10 cellular contexts compared by ENCODE assay signal in the genomic region with DNA sequence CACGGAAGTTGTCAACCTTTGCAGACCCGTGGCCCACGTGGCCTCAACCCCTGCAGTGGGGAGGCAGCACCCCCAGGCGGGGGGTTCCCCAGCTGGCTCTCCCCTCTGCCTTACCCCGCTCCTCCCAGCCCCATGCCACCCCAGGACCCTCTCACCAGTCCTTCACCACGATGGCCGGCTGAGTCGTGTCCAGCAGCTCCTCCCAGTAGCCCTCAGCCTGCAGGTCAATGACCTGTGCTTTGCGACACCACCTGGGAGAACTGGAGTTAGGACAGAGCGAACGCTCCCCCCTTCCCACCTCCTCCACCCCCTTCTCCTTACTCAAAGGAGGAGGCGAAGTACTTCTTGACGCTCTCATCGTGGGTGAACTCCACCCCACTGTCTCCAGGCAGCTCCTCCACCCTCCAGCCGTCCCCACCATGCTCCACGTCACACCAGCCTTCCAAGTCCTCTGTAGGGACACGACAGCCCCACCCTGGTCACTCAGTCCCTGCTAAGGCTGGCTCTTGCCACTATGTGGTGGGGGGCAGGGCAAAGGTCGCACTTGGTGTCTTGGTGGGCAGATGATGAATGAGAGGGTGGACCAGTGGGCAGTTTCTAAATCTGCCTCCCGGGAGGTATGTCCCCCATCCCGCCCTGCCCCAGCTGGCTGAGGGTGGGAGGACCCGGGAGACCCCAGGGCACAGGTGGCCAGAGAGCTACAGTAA. TPM values are rescaled to one million over a fixed set of nuclear protein-coding genes. Genes with fewer than 3 reads are reported as not detected.
DNase-seq lines count a peak whose midpoint lies in the region; ATAC-seq and TF ChIP-seq lines count a peak whose summit lies in the region.
"Had no signal": no experiment of that assay in that cellular context is flagged by ENCODE, and none has a peak within 500 bp of the region (broad histone marks: within the 10 kb centered on the region; RNA-seq: fewer than 3 reads in every experiment).

No MANE protein-coding gene starts in this region.

- TF ChIP-seq CTCF in Calu3 (IDR thresholded peaks at IDR 0.05; ENCODE audit: unreplicated experiment) (no peak), MM.1S (IDR thresholded peaks at IDR 0.05; ENCODE audit: low read length) (no peak), neural progenitor cell (IDR thresholded peaks at IDR 0.05) (no peak)

- H3K36me3 Mint-ChIP-seq in Calu3 (ENCODE audit: insufficient read depth, unreplicated experiment) (peaks cover 8% of the 10 kb centered on the region), neural progenitor cell (no peaks in the 10 kb centered on the region)

- H3K9ac ChIP-seq in MM.1S (ENCODE audit: low read length) = no peak overlapping the region
- no peak overlapping the region for H3K9ac ChIP-seq in neural progenitor cell

- H3K9me2 ChIP-seq in MM.1S (replicated peaks; ENCODE audit: insufficient read depth, low read length) = no peaks in the 10 kb centered on the region

- H3K27ac ChIP-seq in MM.1S (ENCODE audit: low read length) = no peak overlapping the region
- no peak overlapping the region for H3K27ac ChIP-seq in effector memory CD4-positive, alpha-beta T cell (ENCODE audit: insufficient read depth, low read length, poor library complexity, severe bottlenecking)
- H3K27ac ChIP-seq in neural progenitor cell = no peak overlapping the region
- H3K27ac ChIP-seq: thyroid gland had no signal

- H3F3A ChIP-seq in MM.1S (ENCODE audit: insufficient read depth, low read length) (no peaks in the 10 kb centered on the region; the same call in 1 of the 2 replicates), neural progenitor cell (ENCODE audit: low read depth) (peaks cover 46% of the 10 kb centered on the region)

- H3K4me1 Mint-ChIP-seq in Calu3 (ENCODE audit: low read depth, unreplicated experiment) (peaks cover 9% of the 10 kb centered on the region), neural progenitor cell (peaks cover 8% of the 10 kb centered on the region)

- H3K79me2 ChIP-seq in MM.1S (ENCODE audit: low read length) (no peaks in the 10 kb centered on the region), neural progenitor cell (ENCODE audit: low read depth) (no peaks in the 10 kb centered on the region)

- H3K9me3 ChIP-seq in MM.1S (replicated peaks; ENCODE audit: insufficient read depth, low read length) = no peaks in the 10 kb centered on the region
- no peaks in the 10 kb centered on the region for H3K9me3 ChIP-seq in effector memory CD4-positive, alpha-beta T cell (ENCODE audit: control insufficient read depth, low read length)
- no peaks in the 10 kb centered on the region for H3K9me3 ChIP-seq in neural progenitor cell (ENCODE audit: low read depth)
- H3K9me3 ChIP-seq: thyroid gland had no signal

- peaks cover 28% of the 10 kb centered on the region for H3K27me3 Mint-ChIP-seq in Calu3 (ENCODE audit: unreplicated experiment)
- H3K27me3 Mint-ChIP-seq in neural progenitor cell (ENCODE audit: insufficient read depth, low read depth) = peaks cover 49% of the 10 kb centered on the region

- no peaks in the 10 kb centered on the region for H3K9me3 Mint-ChIP-seq in Calu3 (ENCODE audit: low read depth, unreplicated experiment)
- H3K9me3 Mint-ChIP-seq in neural progenitor cell = peaks cover 2% of the 10 kb centered on the region

- H4K20me1 ChIP-seq in MM.1S (ENCODE audit: insufficient read depth, low read length) (no peaks in the 10 kb centered on the region), neural progenitor cell (ENCODE audit: low read depth) (peaks cover 24% of the 10 kb centered on the region)

- H3K36me3 ChIP-seq in MM.1S (replicated peaks; ENCODE audit: insufficient read depth, low read length) = no peaks in the 10 kb centered on the region
- H3K36me3 ChIP-seq in effector memory CD4-positive, alpha-beta T cell (ENCODE audit: control insufficient read depth, insufficient read depth, low read length) = no peaks in the 10 kb centered on the region
- no peaks in the 10 kb centered on the region for H3K36me3 ChIP-seq in neural progenitor cell
- H3K36me3 ChIP-seq: thyroid gland had no signal

- H3K27me3 ChIP-seq in MM.1S (replicated peaks; ENCODE audit: insufficient read depth, low read length) (no peaks in the 10 kb centered on the region; the same call in 1 of the 2 replicates), neural progenitor cell (peaks cover 71% of the 10 kb centered on the region)
- H3K27me3 ChIP-seq in effector memory CD4-positive, alpha-beta T cell (replicated peaks; ENCODE audit: control insufficient read depth, insufficient read depth, low read length, poor library complexity, severe bottlenecking) = no peaks in the 10 kb centered on the region
- H3K27me3 ChIP-seq: thyroid gland had no signal

- DNase-seq in Calu3 (no peak), MM.1S (no peak), neural progenitor cell (ENCODE audit: low spot score) (no peak), NOMO-1 treated with DMSO at 0.1 percent for 48 hours (lab: John Stamatoyannopoulos, UW; ENCODE audit: unreplicated experiment) (no peak), NCI-H345 treated with DMSO at 0.1 percent for 48 hours (lab: John Stamatoyannopoulos, UW; ENCODE audit: unreplicated experiment) (no peak), NCI-H524 (lab: John Stamatoyannopoulos, UW) (no peak)
- no peak for DNase-seq in effector memory CD4-positive, alpha-beta T cell
- DNase-seq: NCI-H226 had no signal

- intact Hi-C loops in Calu3 (cut with micrococcal nuclease; ENCODE audit: unreplicated experiment) = loop anchor here (5.0 kb wide), 1 partner anchor 68 kb away; no protein-coding TSS in a partner anchor

- H3K4me3 ChIP-seq in MM.1S (ENCODE audit: low read length) = peak overlapping the region; percentile 57; the same call in 1 of the 2 replicates
- H3K4me3 ChIP-seq in effector memory CD4-positive, alpha-beta T cell (ENCODE audit: insufficient read depth, low read depth, low read length, poor library complexity, severe bottlenecking) = peak overlapping the region; percentile 25
- H3K4me3 ChIP-seq in neural progenitor cell = peak overlapping the region; percentile 16
- H3K4me3 ChIP-seq: thyroid gland had no signal

- peak overlapping the region; percentile 84; the same call in 1 of the 2 replicates for H2AFZ ChIP-seq in MM.1S (ENCODE audit: low read length)
- no peak overlapping the region for H2AFZ ChIP-seq in neural progenitor cell (replicated peaks)

- H3K4me3 Mint-ChIP-seq in Calu3 (ENCODE audit: low read depth, unreplicated experiment) = peak overlapping the region; percentile 63
- H3K4me3 Mint-ChIP-seq in neural progenitor cell = peak overlapping the region; percentile 27

- no peak overlapping the region for H3K27ac Mint-ChIP-seq in Calu3 (ENCODE audit: unreplicated experiment)
- H3K27ac Mint-ChIP-seq in neural progenitor cell = no peak overlapping the region

- no TSS peak for BruUV-seq in Calu3 (replicated peaks; lab: Mats Ljungman, UMichigan)

- ATAC-seq in HG02642 (IDR thresholded peaks at IDR 0.05; ENCODE audit: poor library complexity, unreplicated experiment) = no peak

- H3K4me1 ChIP-seq in MM.1S (ENCODE audit: low read length) (peaks cover 15% of the 10 kb centered on the region), neural progenitor cell (peaks cover 7% of the 10 kb centered on the region)
- peaks cover 27% of the 10 kb centered on the region for H3K4me1 ChIP-seq in effector memory CD4-positive, alpha-beta T cell (ENCODE audit: control insufficient read depth, insufficient read depth, low read length, poor library complexity, severe bottlenecking)

- H3K4me2 ChIP-seq in MM.1S (ENCODE audit: low read depth, low read length) (peak overlapping the region; percentile 93; the same call in 1 of the 2 replicates), neural progenitor cell (peak overlapping the region; percentile 51)

- CTCF ChIA-PET in Calu3 (lab: Charles Lee) = interaction anchor here (0.6 to 2.1 kb wide), 7 partner anchors 13 to 1228 kb away, joined by 3 to 18 read pairs (median 5); a partner anchor contains a TSS

RNA-seq across cellular contexts. Expression of a gene that starts 4.5 kb away (rescaled TPM):
- total RNA-seq in Calu3 (2022) = 3.3 and 4.0 TPM in 2 replicates
- total RNA-seq in neural progenitor cell (ENCODE audit: low replicate concordance) = 0.56 and 7.3 TPM in 2 replicates

RNA-seq across cellular contexts. Expression of a gene that starts 4.9 kb away (rescaled TPM):
- total RNA-seq in Calu3 (2022) (9.8 and 10.1 TPM in 2 replicates), neural progenitor cell (ENCODE audit: low replicate concordance) (5.3 and 18.2 TPM in 2 replicates)

RNA-seq across cellular contexts. Expression of a gene that starts 14.2 kb away (rescaled TPM):
- total RNA-seq in Calu3 (2022) (3.0 and 3.9 TPM in 2 replicates), neural progenitor cell (ENCODE audit: low replicate concordance) (1.2 and 1.7 TPM in 2 replicates)

RNA-seq across cellular contexts. Expression of a gene that starts 31.2 kb away (rescaled TPM):
- 19.2 and 23.4 TPM in 2 replicates for total RNA-seq in Calu3 (2022)
- total RNA-seq in neural progenitor cell (ENCODE audit: low replicate concordance) = 108 and 164 TPM in 2 replicates

RNA-seq across cellular contexts. Expression of a gene that starts 41.7 kb away (rescaled TPM):
- total RNA-seq in Calu3 (2022) (not detected in 2 replicates), neural progenitor cell (ENCODE audit: low replicate concordance) (27.1 and 31.3 TPM in 2 replicates)
- total RNA-seq: thyroid gland had no signal
